ENCODE assay signal across 20 cellular contexts in the genomic region with DNA sequence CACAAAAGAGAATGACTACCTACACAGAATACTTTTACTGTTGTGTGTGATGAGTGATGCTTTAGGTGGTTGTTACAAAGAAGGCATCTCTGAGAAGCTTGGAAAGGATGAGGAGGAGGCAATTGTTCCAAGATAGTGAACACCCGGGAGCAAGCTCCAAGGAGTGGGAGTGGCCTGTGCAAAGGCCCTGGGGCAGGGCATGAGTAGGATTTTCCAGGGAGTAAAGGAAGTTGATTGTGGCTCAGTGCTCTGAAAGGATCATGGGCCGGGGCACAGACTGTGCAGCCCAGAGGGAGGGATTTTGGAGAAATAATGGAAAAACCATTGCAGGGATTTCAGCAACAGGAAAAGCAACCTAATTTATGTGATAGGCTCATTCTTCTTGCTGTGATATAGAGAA.
DNase-seq lines count a peak whose midpoint lies in the region; ATAC-seq and TF ChIP-seq lines count a peak whose summit lies in the region.
"Had no signal": no experiment of that assay in that cellular context is flagged by ENCODE, and none has a peak within 500 bp of the region (broad histone marks: within the 10 kb centered on the region; RNA-seq: fewer than 3 reads in every experiment).

No MANE protein-coding gene starts in this region.

- H3K4me3 ChIP-seq in right atrium auricular region (no peak overlapping the region), left ventricle myocardium inferior (no peak overlapping the region), esophagus muscularis mucosa (no peak overlapping the region), transverse colon (no peak overlapping the region)
- H3K4me3 ChIP-seq: BLaER1 had no signal

- no peaks in the 10 kb centered on the region for H3K9me3 Mint-ChIP-seq in type B pancreatic cell
- H3K9me3 Mint-ChIP-seq: CD4-positive, CD25-positive, alpha-beta regulatory T cell; CD8-positive, alpha-beta T cell had no signal

- no peak overlapping the region for H3K4me3 Mint-ChIP-seq in type B pancreatic cell
- H3K4me3 Mint-ChIP-seq: B cell; CD4-positive, CD25-positive, alpha-beta regulatory T cell; CD8-positive, alpha-beta T cell had no signal

- no peaks in the 10 kb centered on the region for H3K36me3 Mint-ChIP-seq in type B pancreatic cell
- H3K36me3 Mint-ChIP-seq: CD4-positive, CD25-positive, alpha-beta regulatory T cell; CD8-positive, alpha-beta T cell had no signal

- DNase-seq in right atrium auricular region (ENCODE audit: low spot score) (peak; percentile 28), left ventricle myocardium inferior (no peak), esophagus muscularis mucosa (ENCODE audit: extremely low spot score) (peak; percentile 81), mesenteric fat pad (ENCODE audit: low spot score) (peak; percentile 60), type B pancreatic cell (ENCODE audit: extremely low spot score, unreplicated experiment) (peak; percentile 51), transverse colon (no peak), middle frontal gyrus (ENCODE audit: extremely low spot score, low spot score) (no peak)
- DNase-seq: Caco-2; CD4-positive, CD25-positive, alpha-beta regulatory T cell; CD8-positive, alpha-beta T cell; DMS79; GF-D8; GOT3; H7; HCEC 1CT had no signal

- no peak overlapping the region for H3K27ac Mint-ChIP-seq in type B pancreatic cell
- H3K27ac Mint-ChIP-seq: B cell; CD4-positive, CD25-positive, alpha-beta regulatory T cell; CD8-positive, alpha-beta T cell had no signal

- no peaks in the 10 kb centered on the region for H3K27me3 ChIP-seq in right atrium auricular region
- peaks cover 36% of the 10 kb centered on the region for H3K27me3 ChIP-seq in left ventricle myocardium inferior (ENCODE audit: low read depth)
- H3K27me3 ChIP-seq in esophagus muscularis mucosa = peaks cover 0 to 18% (median 0%) of the 10 kb centered on the region in 4 donors
- H3K27me3 ChIP-seq in transverse colon = no peaks in the 10 kb centered on the region
- H3K27me3 ChIP-seq: BLaER1 had no signal

- TF ChIP-seq CTCF in right atrium auricular region (IDR thresholded peaks at IDR 0.05) = no peak
- TF ChIP-seq CTCF in left ventricle myocardium inferior (IDR thresholded peaks at IDR 0.05; ENCODE audit: borderline replicate concordance) = no peak
- TF ChIP-seq CTCF in esophagus muscularis mucosa (IDR thresholded peaks at IDR 0.05) = no peak
- no peak for TF ChIP-seq CTCF in type B pancreatic cell (conservative IDR thresholded peaks at IDR 0.05)
- TF ChIP-seq CTCF in transverse colon (IDR thresholded peaks at IDR 0.05) = no peak

- TF ChIP-seq EP300 in esophagus muscularis mucosa (IDR thresholded peaks at IDR 0.05) (no peak), transverse colon (IDR thresholded peaks at IDR 0.05; ENCODE audit: low read depth) (no peak)

- no peak overlapping the region for H3K27ac ChIP-seq in right atrium auricular region
- no peak overlapping the region for H3K27ac ChIP-seq in left ventricle myocardium inferior (replicated peaks)
- H3K27ac ChIP-seq in esophagus muscularis mucosa (replicated peaks in 1 of 4) = no peak overlapping the region
- no peak overlapping the region for H3K27ac ChIP-seq in transverse colon
- H3K27ac ChIP-seq: 22Rv1, BLaER1, C4-2B had no signal

- intact Hi-C loops in left ventricle myocardium inferior (cut with micrococcal nuclease) = no loop called here
- intact Hi-C loops in esophagus muscularis mucosa (cut with DNase I) = no loop called here
- intact Hi-C loops in transverse colon (cut with DNase I; ENCODE audit: low total_unique reads) = no loop called here

- peaks cover 18% of the 10 kb centered on the region for H3K27me3 Mint-ChIP-seq in type B pancreatic cell
- H3K27me3 Mint-ChIP-seq: B cell had no signal

- in situ Hi-C loops in transverse colon (cut with MboI; ENCODE audit: low pct_ligation_motif_present in 1 of 4, low pct_unique_long_range_greater_than_20kb in 1 of 4, low sequenced_read_pairs in 3 of 4) = loop anchor here (25.0 kb wide), 2 partner anchors 990 to 1015 kb away; no protein-coding TSS in a partner anchor

- H3K4me1 Mint-ChIP-seq in type B pancreatic cell (ENCODE audit: unreplicated experiment) = no peaks in the 10 kb centered on the region
- H3K4me1 Mint-ChIP-seq: B cell; CD4-positive, CD25-positive, alpha-beta regulatory T cell had no signal

- H3K9me3 ChIP-seq in right atrium auricular region = no peaks in the 10 kb centered on the region
- no peaks in the 10 kb centered on the region for H3K9me3 ChIP-seq in left ventricle myocardium inferior (replicated peaks)
- no peaks in the 10 kb centered on the region for H3K9me3 ChIP-seq in esophagus muscularis mucosa
- no peaks in the 10 kb centered on the region for H3K9me3 ChIP-seq in transverse colon

- H3K4me1 ChIP-seq in right atrium auricular region (no peaks in the 10 kb centered on the region), left ventricle myocardium inferior (no peaks in the 10 kb centered on the region), esophagus muscularis mucosa (no peaks in the 10 kb centered on the region), transverse colon (no peaks in the 10 kb centered on the region)
- H3K4me1 ChIP-seq: BLaER1, Caco-2 had no signal

- no peak for ATAC-seq in HG02642 (IDR thresholded peaks at IDR 0.05; ENCODE audit: poor library complexity, unreplicated experiment)
- ATAC-seq: CD8-positive, alpha-beta T cell had no signal

- WGBS in esophagus muscularis mucosa = 78% methylated on average over 2 of the region's 2 CpGs
- 71 to 77% methylated on average over 1 to 2 of the region's 2 CpGs for WGBS in transverse colon (ENCODE audit: low coverage in 1 of 2), 2 donors

- no peak for TF ChIP-seq POLR2A in esophagus muscularis mucosa (IDR thresholded peaks at IDR 0.05; ENCODE audit: low read depth)
- no peak for TF ChIP-seq POLR2A in transverse colon (IDR thresholded peaks at IDR 0.05)

- H3K36me3 ChIP-seq in right atrium auricular region = no peaks in the 10 kb centered on the region
- no peaks in the 10 kb centered on the region for H3K36me3 ChIP-seq in left ventricle myocardium inferior
- H3K36me3 ChIP-seq in esophagus muscularis mucosa = no peaks in the 10 kb centered on the region
- H3K36me3 ChIP-seq in transverse colon = no peaks in the 10 kb centered on the region
- H3K36me3 ChIP-seq: BLaER1 had no signal

Comparison
In these comparisons a context has a peak if more than half of its experiments do, and no peak if none do; other contexts are left out.
1. DNase-seq: peak in right atrium auricular region (single experiment), esophagus muscularis mucosa (single experiment), mesenteric fat pad (single experiment) and type B pancreatic cell (single experiment); none in left ventricle myocardium inferior (single experiment), transverse colon (single experiment) and middle frontal gyrus (single experiment).